Comparison of ENCODE assay signal across 29 cellular contexts in the genomic region with DNA sequence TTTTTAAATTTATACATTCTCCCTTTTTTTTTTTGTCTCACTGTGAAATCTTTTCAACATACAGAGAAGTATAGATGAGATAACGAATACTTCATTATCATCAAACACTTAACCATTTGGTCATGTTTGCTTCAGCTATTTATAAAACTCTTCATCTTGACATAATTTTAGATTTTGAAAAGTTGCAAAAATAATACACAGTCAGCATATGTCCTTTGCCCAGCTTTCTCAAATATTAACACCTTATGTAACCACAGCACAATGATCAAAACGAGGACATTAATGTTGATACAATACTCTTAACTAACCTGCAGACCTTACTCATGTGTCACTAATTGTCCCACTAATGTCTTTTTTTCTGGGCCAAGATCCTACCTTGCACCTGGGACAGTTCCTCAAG.
"Had no signal": no experiment of that assay in that cellular context is flagged by ENCODE, and none has a peak within 500 bp of the region (broad histone marks: within the 10 kb centered on the region; RNA-seq: fewer than 3 reads in every experiment).

No MANE protein-coding gene starts in this region.

- ATAC-seq: natural killer cell; psoas muscle; right cardiac atrium; sciatic nerve; stimulated activated memory B cell treated with anti-CD40 and anti-IgM and Interleukin-4, amounts not matched to agents 10 μg/mL and 1 μg/mL and 100 μg/mL, for 72 hours; stimulated activated naive CD8-positive, alpha-beta T cell treated with anti-CD3 and anti-CD28 coated beads, Interleukin-15, amount 100 ng/mL, for 72 hours; stimulated activated naive CD8-positive, alpha-beta T cell treated with anti-CD3 and anti-CD28 coated beads, Interleukin-15, Interleukin-2, amounts not matched to agents 100 U/mL and 50 U/mL, for 24 hours had no signal

- H3K9me3 ChIP-seq: ovary, psoas muscle, spleen, thoracic aorta, thyroid gland, tibial nerve, upper lobe of left lung, vagina had no signal

- H3K79me2 ChIP-seq: parathyroid adenoma had no signal

- H3K36me3 ChIP-seq: neural progenitor cell, ovary, spleen, thoracic aorta, thyroid gland, tibial nerve, upper lobe of left lung, vagina had no signal

- H3K9ac ChIP-seq: neural progenitor cell, parathyroid adenoma had no signal

- H3K4me3 ChIP-seq: neural progenitor cell, ovary, psoas muscle, skin epidermis, smooth muscle cell, spleen, thoracic aorta, thyroid gland, tibial nerve, upper lobe of left lung, vagina had no signal

- H3K27ac ChIP-seq: neural progenitor cell, ovary, parathyroid adenoma, psoas muscle, skin epidermis, spleen, thoracic aorta, thyroid gland, tibial nerve, upper lobe of left lung, vagina had no signal

- H2AFZ ChIP-seq: neural progenitor cell, parathyroid adenoma had no signal

- H3K27me3 ChIP-seq: neural progenitor cell, ovary, spleen, thyroid gland, tibial nerve, vagina had no signal

- DNase-seq: natural killer cell; occipital lobe; ovary; posterior cingulate gyrus; psoas muscle; right cardiac atrium; spleen; stimulated activated CD4-positive, alpha-beta T cell treated with anti-CD3 and anti-CD28 coated beads, Interleukin-12 subunit alpha, Interleukin-12 subunit beta, amount 100 ng/mL, for 4 hours; stimulated activated CD4-positive, alpha-beta T cell treated with anti-CD3 and anti-CD28 coated beads, Interleukin-1b, Interleukin-23, amount 100 ng/mL, for 48 hours; stimulated activated CD4-positive, alpha-beta T cell treated with anti-CD3 and anti-CD28 coated beads, Interleukin-4, amount 100 ng/mL, for 1 hour; stimulated activated CD4-positive, alpha-beta T cell treated with anti-CD3 and anti-CD28 coated beads, Interleukin-4, amount 100 ng/mL, for 4 hours; stimulated activated CD8-positive, alpha-beta memory T cell treated with anti-CD3 and anti-CD28 coated beads, Interleukin-4, amount 100 ng/mL, for 48 hours; stimulated activated naive CD4-positive, alpha-beta T cell; stimulated activated naive CD8-positive, alpha-beta T cell treated with anti-CD3 and anti-CD28 coated beads, Interleukin-15, amount 100 ng/mL, for 72 hours; stimulated activated naive CD8-positive, alpha-beta T cell treated with anti-CD3 and anti-CD28 coated beads, Interleukin-15, Interleukin-2, amounts not matched to agents 100 U/mL and 50 U/mL, for 24 hours; substantia nigra; thyroid gland; trophoblast cell; upper lobe of left lung had no signal

- FAIRE-seq: urothelium cell line had no signal

- H3K4me1 ChIP-seq: neural progenitor cell, psoas muscle, spleen, thyroid gland, tibial nerve, vagina had no signal

- H3K4me2 ChIP-seq: neural progenitor cell, smooth muscle cell had no signal
